Comparison of ENCODE assay signal across 8 cellular contexts in genomic region chr16:11587643-11588247, GRCh38. TPM values are rescaled to one million over a fixed set of nuclear protein-coding genes. Genes with fewer than 3 reads are reported as not detected.
A peak's percentile ranks its signal among the peaks of the same experiment; 100 is the strongest.
DNase-seq lines count a peak whose midpoint lies in the region; ATAC-seq, FAIRE-seq and TF ChIP-seq lines count a peak whose summit lies in the region.

No MANE protein-coding gene starts in this region.

- H3K27me3 ChIP-seq in DOHH2 (ENCODE audit: control insufficient read depth, low read length) (0 out of 2 replicates have a peak, but pooled peaks cover 2% of the 10 kb centered on the region), PC-9 (ENCODE audit: insufficient read depth, low read depth) (no peaks in the 10 kb centered on the region), esophagus (ENCODE audit: control insufficient read depth in 1 of 2, insufficient read depth in 2 of 2, low read length in 2 of 2) (no peaks in the 10 kb centered on the region), pancreas (no peaks in the 10 kb centered on the region)

- FAIRE-seq in pancreas (lab: Jason Lieb, UNC), result no peak

- CTCF ChIA-PET in PC-9 (lab: Charles Lee), result interaction anchor here (0.5 to 1.2 kb wide), 5 partner anchors 9 to 54 kb away, joined by 3 to 6 read pairs (median 4); no protein-coding TSS in a partner anchor

- H3K4me2 ChIP-seq in DOHH2 (ENCODE audit: low read length) (peak overlapping the region; percentile 93), PC-9 (peak overlapping the region; percentile 97)

- H3K79me2 ChIP-seq in DOHH2 (ENCODE audit: control insufficient read depth, low read length) (peaks cover 39% of the 10 kb centered on the region), PC-9 (ENCODE audit: low read depth) (peaks cover 43% of the 10 kb centered on the region)

- POLR2A ChIA-PET in PC-9 (lab: Charles Lee; ENCODE audit: unreplicated experiment), result interaction anchor here (0.5 to 1.6 kb wide), 5 partner anchors 9 to 716 kb away, joined by 5 to 42 read pairs (median 7); no protein-coding TSS in a partner anchor

- H3K4me1 ChIP-seq in DOHH2 (ENCODE audit: control insufficient read depth, low read length) (peaks cover 53% of the 10 kb centered on the region), PC-9 (replicated peaks; ENCODE audit: insufficient read depth) (peaks cover 35% of the 10 kb centered on the region), esophagus (ENCODE audit: control insufficient read depth in 2 of 2, insufficient read depth in 2 of 2, low read length in 1 of 2) (no peaks in the 10 kb centered on the region), pancreas (peaks cover 0 to 7% (median 2%) of the 10 kb centered on the region in 3 donors)

- H3K27ac ChIP-seq in DOHH2 (ENCODE audit: low read depth, low read length) (peak overlapping the region; percentile 65), PC-9 (0 out of 2 replicates have a peak overlapping the region, but pooled peaks have one; percentile 60), esophagus (ENCODE audit: low read depth in 2 of 2, low read length in 1 of 2) (peak overlapping the region; percentile 79 to 87), pancreas (peak overlapping the region; percentile 76 to 94 (median 91))

- intact Hi-C loops in PC-9 (cut with micrococcal nuclease; ENCODE audit: unreplicated experiment) (loop anchor here (1.0 to 5.0 kb wide), 2 partner anchors 88 to 90 kb away; no protein-coding TSS in a partner anchor), pancreas (cut with DNase I) (no loop called here)

- H3K36me3 ChIP-seq in DOHH2 (ENCODE audit: control insufficient read depth, low read length) (peaks cover 11% of the 10 kb centered on the region), PC-9 (ENCODE audit: low read depth) (0 out of 2 replicates have a peak, but pooled peaks cover 5% of the 10 kb centered on the region), esophagus (ENCODE audit: control insufficient read depth in 2 of 2, insufficient read depth in 2 of 2, low read length in 1 of 2) (no peaks in the 10 kb centered on the region), pancreas (no peaks in the 10 kb centered on the region)

- peaks cover 29% of the 10 kb centered on the region for H3F3A ChIP-seq in DOHH2 (ENCODE audit: control insufficient read depth, insufficient read depth)
- H3F3A ChIP-seq in PC-9 (ENCODE audit: insufficient read depth, low read depth), result peaks cover 29% of the 10 kb centered on the region; the same call in 1 of the 2 replicates

- ATAC-seq in pancreas (peak in 1 of 4 donors; percentile 3), GM18873 (IDR thresholded peaks at IDR 0.05; ENCODE audit: low FRiP score, unreplicated experiment) (no peak), HG02623 (IDR thresholded peaks at IDR 0.05; ENCODE audit: unreplicated experiment) (no peak)

- no TSS peak for BruUV-seq in PC-9 (replicated peaks; lab: Mats Ljungman, UMichigan)

- H3K4me3 ChIP-seq in DOHH2 (ENCODE audit: low read length) (peak overlapping the region; percentile 78), PC-9 (peak overlapping the region; percentile 89), esophagus (ENCODE audit: low read depth in 1 of 2, low read length in 2 of 2) (peak overlapping the region in 1 of 2 donors; percentile 80), pancreas (peak overlapping the region in 2 of 4 donors; percentile 77 to 79)

- H2AFZ ChIP-seq in PC-9, result peak overlapping the region; percentile 86

- H4K20me1 ChIP-seq in DOHH2 (ENCODE audit: control insufficient read depth, insufficient read depth, low read depth, low read length), result peaks cover 16% of the 10 kb centered on the region
- peaks cover 13% of the 10 kb centered on the region for H4K20me1 ChIP-seq in PC-9 (ENCODE audit: insufficient read depth)

- DNase-seq in PC-9 (no peak), pancreas (no peak), NCI-H345 (lab: John Stamatoyannopoulos, UW) (no peak)
- no peak for DNase-seq in activated CD4-positive, CD25-positive, alpha-beta regulatory T cell (lab: John Stamatoyannopoulos, UW)

- H3K9me2 ChIP-seq in DOHH2 (replicated peaks; ENCODE audit: control insufficient read depth, low read length) (no peaks in the 10 kb centered on the region), PC-9 (ENCODE audit: insufficient read depth) (no peaks in the 10 kb centered on the region)

- WGBS in esophagus, 2 donors, result 74 to 75% methylated on average over 14 of the region's 14 CpGs
- 71 to 72% methylated on average over 14 of the region's 14 CpGs for WGBS in pancreas, 2 donors

- H3K9me3 ChIP-seq in DOHH2 (ENCODE audit: control insufficient read depth, insufficient read depth, low read length) (no peaks in the 10 kb centered on the region), PC-9 (ENCODE audit: insufficient read depth, low read depth) (no peaks in the 10 kb centered on the region), esophagus (ENCODE audit: control insufficient read depth in 2 of 2, insufficient read depth in 1 of 2, low read depth in 1 of 2, low read length in 1 of 2) (no peaks in the 10 kb centered on the region), pancreas (no peaks in the 10 kb centered on the region)

- TF ChIP-seq CTCF in DOHH2 (IDR thresholded peaks at IDR 0.05; ENCODE audit: low read depth, low read length, poor library complexity, severe bottlenecking) (no peak), PC-9 (conservative IDR thresholded peaks at IDR 0.05) (no peak), pancreas (IDR thresholded peaks at IDR 0.05) (no peak)

RNA-seq across cellular contexts. Expression of gene LITAF, which starts 1.0 kb away (rescaled TPM):
- total RNA-seq in PC-9 (2021) (232 and 244 TPM in 2 replicates), pancreas (10 to 100 TPM; 26.9 to 85.3 (median 32.3) TPM)
- polyA plus RNA-seq in esophagus (10 to 100 TPM; 10.9 to 28.7 TPM), pancreas (10 to 100 TPM; 17.6 to 37.3 TPM)
